Comparison of ENCODE assay signal across 8 cellular contexts in the genomic region with DNA sequence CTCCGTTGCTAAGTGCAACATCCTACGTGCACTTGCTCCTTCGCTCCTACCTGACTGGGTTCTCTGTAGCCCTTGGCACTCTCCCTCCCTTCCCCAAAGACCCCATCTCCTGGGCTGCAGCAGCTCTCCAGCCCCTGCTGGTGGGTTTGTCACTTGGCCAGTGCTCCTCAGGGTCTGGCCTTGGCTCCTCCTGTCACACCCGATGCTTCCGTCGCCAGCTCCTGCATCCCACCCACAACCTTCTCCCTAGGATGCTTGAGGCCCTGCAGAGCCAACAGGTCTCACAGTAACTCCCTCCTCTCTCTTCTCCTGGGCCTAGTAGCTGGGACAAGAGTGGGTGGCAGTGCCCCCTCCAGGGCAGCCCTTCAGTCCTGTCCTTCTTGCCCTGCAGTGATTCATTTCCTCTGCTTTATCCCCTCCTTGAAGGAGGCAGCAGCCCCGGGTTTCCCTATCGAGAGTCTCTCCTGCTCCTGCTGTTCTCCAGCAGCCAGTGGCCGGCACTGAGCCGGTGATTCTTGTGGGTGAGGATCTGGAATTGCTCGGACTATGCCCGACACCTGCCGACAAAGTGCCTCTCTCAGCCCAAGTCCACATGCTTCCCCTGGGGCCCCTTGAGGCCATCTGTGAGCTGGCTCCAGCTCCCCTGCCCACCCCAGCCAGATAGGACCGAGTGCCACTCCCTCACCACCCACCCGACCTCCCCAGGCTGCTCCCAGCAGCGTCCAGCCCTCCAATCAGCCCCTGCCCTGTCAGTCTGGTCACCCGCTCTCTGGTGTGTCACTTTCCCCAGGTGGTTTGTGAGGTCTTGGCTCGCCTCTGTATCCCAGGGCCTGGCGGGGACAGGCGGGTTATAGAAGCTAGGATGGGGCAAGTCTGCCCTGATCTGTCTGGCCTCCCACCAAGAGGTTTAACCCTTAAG.
A peak's percentile ranks its signal among the peaks of the same experiment; 100 is the strongest.
DNase-seq lines count a peak whose midpoint lies in the region; ATAC-seq, FAIRE-seq and TF ChIP-seq lines count a peak whose summit lies in the region.

No MANE protein-coding gene starts in this region.

- TF ChIP-seq CTCF in fibroblast of mammary gland (conservative IDR thresholded peaks at IDR 0.05; ENCODE audit: control insufficient read depth, insufficient read depth, low read depth, low read length) (peak; percentile 12), retinal pigment epithelial cell (conservative IDR thresholded peaks at IDR 0.05; ENCODE audit: low read depth, low read length) (peak; percentile 36)

- no peak for DNase-seq in T-helper 1 cell
- DNase-seq in RCC 7860 (ENCODE audit: low spot score) = peak; percentile 59
- DNase-seq in fibroblast of mammary gland (ENCODE audit: low read depth) = peak; percentile 52
- no peak for DNase-seq in retinal pigment epithelial cell (ENCODE audit: low read depth)
- DNase-seq in activated gamma-delta T cell treated with Interleukin-2 at 50 U/mL for 16 hours = no peak
- no peak for DNase-seq in activated gamma-delta T cell (lab: John Stamatoyannopoulos, UW)

- no peaks in the 10 kb centered on the region for H3K27me3 Mint-ChIP-seq in T-helper 1 cell treated with Interleukin-12 subunit alpha and Interleukin-12 subunit beta and Interleukin-4 antibody, amounts not matched to agents 30 μg/mL and 1 μg/mL, for 36 hours (ENCODE audit: low read depth)

- H3K36me3 Mint-ChIP-seq in T-helper 1 cell treated with Interleukin-12 subunit alpha and Interleukin-12 subunit beta and Interleukin-4 antibody, amounts not matched to agents 30 μg/mL and 1 μg/mL, for 36 hours (ENCODE audit: low read depth) = peaks cover 10% of the 10 kb centered on the region

- H3K4me3 ChIP-seq in fibroblast of mammary gland (ENCODE audit: control insufficient read depth, low read depth, low read length) (no peak overlapping the region), retinal pigment epithelial cell (ENCODE audit: low read length) (no peak overlapping the region)

- no peaks in the 10 kb centered on the region for H3K9me3 Mint-ChIP-seq in T-helper 1 cell treated with Interleukin-12 subunit alpha and Interleukin-12 subunit beta and Interleukin-4 antibody, amounts not matched to agents 30 μg/mL and 1 μg/mL, for 36 hours

- no peak for ATAC-seq in HG03196 (IDR thresholded peaks at IDR 0.05; ENCODE audit: unreplicated experiment)

- H3K4me1 Mint-ChIP-seq in T-helper 1 cell treated with Interleukin-12 subunit alpha and Interleukin-12 subunit beta and Interleukin-4 antibody, amounts not matched to agents 30 μg/mL and 1 μg/mL, for 36 hours (ENCODE audit: low read depth) = peaks cover 2% of the 10 kb centered on the region

- no peak for FAIRE-seq in RCC 7860 (lab: Jason Lieb, UNC)

- peak overlapping the region; percentile 8 for H3K27ac Mint-ChIP-seq in T-helper 1 cell treated with Interleukin-12 subunit alpha and Interleukin-12 subunit beta and Interleukin-4 antibody, amounts not matched to agents 30 μg/mL and 1 μg/mL, for 36 hours

- H3K4me3 Mint-ChIP-seq in T-helper 1 cell treated with Interleukin-12 subunit alpha and Interleukin-12 subunit beta and Interleukin-4 antibody, amounts not matched to agents 30 μg/mL and 1 μg/mL, for 36 hours = no peak overlapping the region

Comparison
In these comparisons a context has a peak if more than half of its experiments do, and no peak if none do; other contexts are left out.
1. DNase-seq: peak in RCC 7860 (single experiment) and fibroblast of mammary gland (single experiment); none in T-helper 1 cell (0 of 5), retinal pigment epithelial cell (single experiment), activated gamma-delta T cell treated with Interleukin-2 at 50 U/mL for 16 hours (single experiment) and activated gamma-delta T cell (single experiment).